ENCODE assay signal across 1 cellular context in genomic region chr6:27495386-27496135, GRCh38.
TF ChIP-seq lines count a peak whose summit lies in the region.

No MANE protein-coding gene starts in this region.

TF ChIP-seq in K562, 482 proteins besides CTCF, POLR2A, EP300 and RAD21 (continued from another document and continues in another):
- TF ChIP-seq ZNF609 (CRISPR knock-in tag; IDR thresholded peaks at IDR 0.05; ENCODE audit: borderline replicate concordance), result no peak
- no peak; the same call in none of the 2 replicates for TF ChIP-seq FOXM1 (IDR thresholded peaks at IDR 0.05; ENCODE audit: low read depth)
- no peak for TF ChIP-seq FOXM1 (CRISPR knock-in tag; IDR thresholded peaks at IDR 0.05; ENCODE audit: low read depth)
- TF ChIP-seq ZC3H4 (CRISPR knock-in tag; IDR thresholded peaks at IDR 0.05; ENCODE audit: borderline replicate concordance), result no peak
- no peak for TF ChIP-seq ZNF57 (CRISPR knock-in tag; IDR thresholded peaks at IDR 0.05)
- TF ChIP-seq SMARCC2 (IDR thresholded peaks at IDR 0.05; ENCODE audit: low read depth), result no peak
- no peak for TF ChIP-seq SETDB1 (IDR thresholded peaks at IDR 0.05; ENCODE audit: low read length)
- TF ChIP-seq MXD1 (CRISPR knock-in tag; IDR thresholded peaks at IDR 0.05; ENCODE audit: borderline replicate concordance, poor library complexity, severe bottlenecking), result no peak
- peak; percentile 99 for TF ChIP-seq ADNP (tag; IDR thresholded peaks at IDR 0.05)
- TF ChIP-seq ZNF143 (CRISPR knock-in tag; IDR thresholded peaks at IDR 0.05), result no peak
- TF ChIP-seq ILF3 (IDR thresholded peaks at IDR 0.05; ENCODE audit: borderline replicate concordance), result peak; percentile 13; the same call in 1 of the 2 replicates
- TF ChIP-seq GATAD2B (IDR thresholded peaks at IDR 0.05; ENCODE audit: borderline replicate concordance), result peak; percentile 88
- peak; percentile 30 for TF ChIP-seq HNRNPLL (IDR thresholded peaks at IDR 0.05; ENCODE audit: low read depth, low read length, poor library complexity, severe bottlenecking)
- peak; percentile 94 for TF ChIP-seq TARDBP (IDR thresholded peaks at IDR 0.05)
- no peak for TF ChIP-seq ARID4B (CRISPR knock-in tag; IDR thresholded peaks at IDR 0.05)
- no peak for TF ChIP-seq KLF1 (tag; IDR thresholded peaks at IDR 0.05)
- no peak for TF ChIP-seq FUS (optimal IDR thresholded peaks at IDR 0.05; ENCODE audit: low read depth, low read length)
- TF ChIP-seq ZNF77 (CRISPR knock-in tag; IDR thresholded peaks at IDR 0.05), result no peak
- TF ChIP-seq KLF13 (tag; IDR thresholded peaks at IDR 0.05; ENCODE audit: borderline replicate concordance, low read depth), result peak; percentile 60; the same call in 1 of the 2 replicates
- no peak for TF ChIP-seq ZNF511 (CRISPR knock-in tag; IDR thresholded peaks at IDR 0.05)
- TF ChIP-seq ZBTB8A (IDR thresholded peaks at IDR 0.05; ENCODE audit: partially characterized antibody), result peak; percentile 50
- no peak; a peak in 1 of 4 replicates for TF ChIP-seq MCM7 (IDR thresholded peaks at IDR 0.05)
- TF ChIP-seq ZNF408 (CRISPR knock-in tag; IDR thresholded peaks at IDR 0.05; ENCODE audit: low read depth), result no peak
- TF ChIP-seq PYGO2 (tag; IDR thresholded peaks at IDR 0.05), result no peak
- TF ChIP-seq NFXL1 (CRISPR knock-in tag; IDR thresholded peaks at IDR 0.05), result no peak
- no peak for TF ChIP-seq RFX1 (IDR thresholded peaks at IDR 0.05)
- TF ChIP-seq EZH2 (IDR thresholded peaks at IDR 0.05; ENCODE audit: borderline replicate concordance, low read depth, low read length), result no peak
- no peak for TF ChIP-seq MXI1 (IDR thresholded peaks at IDR 0.05; ENCODE audit: low read depth, low read length)
- no peak for TF ChIP-seq RBM34 (IDR thresholded peaks at IDR 0.05; ENCODE audit: borderline replicate concordance, insufficient read depth, low read length)
- TF ChIP-seq NCOA6 (IDR thresholded peaks at IDR 0.05), result no peak
- peak; percentile 100 for TF ChIP-seq TFAP4 (CRISPR knock-in tag; IDR thresholded peaks at IDR 0.05; ENCODE audit: borderline replicate concordance)
- peak; percentile 87 for TF ChIP-seq TOE1 (IDR thresholded peaks at IDR 0.05; ENCODE audit: borderline replicate concordance)
- TF ChIP-seq TOE1 (CRISPR knock-in tag; IDR thresholded peaks at IDR 0.05; ENCODE audit: borderline replicate concordance, low read depth), result no peak
- TF ChIP-seq ZNF766 (CRISPR knock-in tag; conservative IDR thresholded peaks at IDR 0.05), result peak; percentile 64; the same call in 1 of the 2 replicates
- TF ChIP-seq RBM22 (IDR thresholded peaks at IDR 0.05; ENCODE audit: low read depth, low read length, poor library complexity, severe bottlenecking), result no peak
- TF ChIP-seq ZFX (CRISPR knock-in tag; IDR thresholded peaks at IDR 0.05), result no peak
- no peak for TF ChIP-seq ILK (tag; IDR thresholded peaks at IDR 0.05; ENCODE audit: borderline replicate concordance, low read depth)
- no peak for TF ChIP-seq RFX7 (CRISPR knock-in tag; IDR thresholded peaks at IDR 0.05)
- no peak for TF ChIP-seq SAFB (IDR thresholded peaks at IDR 0.05; ENCODE audit: borderline replicate concordance, low read depth, low read length)
- peak; percentile 60 for TF ChIP-seq DIDO1 (tag; IDR thresholded peaks at IDR 0.05; ENCODE audit: low read depth)
- peak; percentile 91 for TF ChIP-seq CHAMP1 (IDR thresholded peaks at IDR 0.05)
- no peak for TF ChIP-seq KDM5B (IDR thresholded peaks at IDR 0.05; ENCODE audit: insufficient replicate concordance, low read depth, low read length)
- no peak for TF ChIP-seq E2F5 (CRISPR knock-in tag; IDR thresholded peaks at IDR 0.05)
- no peak for TF ChIP-seq GTF2A2 (tag; IDR thresholded peaks at IDR 0.05)
- no peak; a peak in 2 of 4 replicates for TF ChIP-seq MNT (conservative IDR thresholded peaks at IDR 0.05)
- no peak for TF ChIP-seq PHB2 (IDR thresholded peaks at IDR 0.05; ENCODE audit: low read depth)
- TF ChIP-seq CREB1 (IDR thresholded peaks at IDR 0.05), result peak; percentile 95
- TF ChIP-seq CREB1 (CRISPR knock-in tag; IDR thresholded peaks at IDR 0.05), result peak; percentile 95
